In genomic region chr10:24713086-24713485, GRCh38 we compare ENCODE assay signal across 28 cellular contexts.
"Had no signal": no experiment of that assay in that cellular context is flagged by ENCODE, and none has a peak within 500 bp of the region (broad histone marks: within the 10 kb centered on the region; RNA-seq: fewer than 3 reads in every experiment).

No MANE protein-coding gene starts in this region.

- H3K36me3 ChIP-seq: ascending aorta, esophagus squamous epithelium, transverse colon, uterus had no signal

- H3K4me3 ChIP-seq: ascending aorta, esophagus squamous epithelium, psoas muscle, smooth muscle cell, testis, transverse colon, uterus had no signal

- H3K9ac ChIP-seq: parathyroid adenoma had no signal

- H3K27me3 ChIP-seq: ascending aorta, esophagus squamous epithelium, testis, transverse colon, uterus had no signal

- H3K9me3 Mint-ChIP-seq: activated CD4-positive, alpha-beta memory T cell treated with anti-CD3 and anti-CD28 coated beads for 36 hours; activated CD4-positive, alpha-beta T cell treated with anti-CD3 and anti-CD28 coated beads, Interleukin-2, amount 10 ng/mL, durations not matched to agents 24 days and 14 days; activated naive CD4-positive, alpha-beta T cell treated with anti-CD3 and anti-CD28 coated beads, Interleukin-2, amount 10 ng/mL, durations not matched to agents 7 days and 5 days; activated naive CD8-positive, alpha-beta T cell treated with anti-CD3 and anti-CD28 coated beads, Interleukin-2, amount 10 ng/mL, durations not matched to agents 7 days and 5 days; activated T-helper 1 cell treated with anti-CD3 and anti-CD28 coated beads, Interleukin-12 subunit alpha, Interleukin-12 subunit beta, Interleukin-2, Interleukin-4 antibody, amounts not matched to agents 30 ng/mL and 10 ng/mL and 1 ng/mL, durations not matched to agents 14 hours and 24 hours and 36 hours; naive B cell; nephron progenitor cell; stimulated activated memory B cell treated with anti-CD40 and anti-IgM and Interleukin-4, amounts not matched to agents 10 μg/mL and 1 μg/mL and 100 μg/mL, for 72 hours had no signal

- H3K9me3 ChIP-seq: ascending aorta, esophagus squamous epithelium, psoas muscle, testis, transverse colon, uterus had no signal

- H3K36me3 Mint-ChIP-seq: activated CD4-positive, alpha-beta memory T cell treated with anti-CD3 and anti-CD28 coated beads for 36 hours; activated naive CD4-positive, alpha-beta T cell treated with anti-CD3 and anti-CD28 coated beads, Interleukin-2, amount 10 ng/mL, durations not matched to agents 7 days and 5 days; naive B cell; stimulated activated memory B cell treated with anti-CD40 and anti-IgM and Interleukin-4, amounts not matched to agents 10 μg/mL and 1 μg/mL and 100 μg/mL, for 72 hours had no signal

- ATAC-seq: psoas muscle; stimulated activated memory B cell treated with anti-CD40 and anti-IgM and Interleukin-4, amounts not matched to agents 10 μg/mL and 1 μg/mL and 100 μg/mL, for 72 hours; T-helper 17 cell had no signal

- H3K4me2 ChIP-seq: smooth muscle cell had no signal

- H3K4me1 Mint-ChIP-seq: nephron progenitor cell had no signal

- FAIRE-seq: islet of Langerhans had no signal

- H2AFZ ChIP-seq: parathyroid adenoma had no signal

- H3K4me3 Mint-ChIP-seq: activated CD4-positive, alpha-beta memory T cell treated with anti-CD3 and anti-CD28 coated beads for 36 hours; activated CD4-positive, alpha-beta T cell treated with anti-CD3 and anti-CD28 coated beads, Interleukin-2, amount 10 ng/mL, durations not matched to agents 24 days and 14 days; activated naive CD4-positive, alpha-beta T cell treated with anti-CD3 and anti-CD28 coated beads, Interleukin-2, amount 10 ng/mL, durations not matched to agents 7 days and 5 days; activated naive CD8-positive, alpha-beta T cell treated with anti-CD3 and anti-CD28 coated beads, Interleukin-2, amount 10 ng/mL, durations not matched to agents 7 days and 5 days; activated T-helper 1 cell treated with anti-CD3 and anti-CD28 coated beads, Interleukin-12 subunit alpha, Interleukin-12 subunit beta, Interleukin-2, Interleukin-4 antibody, amounts not matched to agents 30 ng/mL and 10 ng/mL and 1 ng/mL, durations not matched to agents 14 hours and 24 hours and 36 hours; naive B cell; nephron progenitor cell; stimulated activated memory B cell treated with anti-CD40 and anti-IgM and Interleukin-4, amounts not matched to agents 10 μg/mL and 1 μg/mL and 100 μg/mL, for 72 hours; T-helper 17 cell had no signal

- DNase-seq: activated CD4-positive, alpha-beta memory T cell treated with anti-CD3 and anti-CD28 coated beads for 36 hours; activated CD4-positive, alpha-beta T cell treated with anti-CD3 and anti-CD28 coated beads, Interleukin-2, amount 10 ng/mL, durations not matched to agents 24 days and 14 days; activated CD4-positive, CD25-positive, alpha-beta regulatory T cell treated with anti-CD3 and anti-CD28 coated beads, Interleukin-2, amount 50 U/mL, for 72 hours; activated CD8-positive, alpha-beta memory T cell treated with anti-CD3 and anti-CD28 coated beads, Interleukin-2, amount 50 U/mL, for 4 hours; activated effector memory CD4-positive, alpha-beta T cell treated with anti-CD3 and anti-CD28 coated beads, Interleukin-2, amount 50 U/mL, for 16 hours; activated naive CD4-positive, alpha-beta T cell treated with anti-CD3 and anti-CD28 coated beads, Interleukin-2, amount 10 ng/mL, durations not matched to agents 7 days and 5 days; activated naive CD8-positive, alpha-beta T cell treated with anti-CD3 and anti-CD28 coated beads, Interleukin-2, amount 10 ng/mL, durations not matched to agents 7 days and 5 days; activated T-cell treated with anti-CD3 and anti-CD28 coated beads, Interleukin-2, amount 50 U/mL, for 1 hour; central memory CD4-positive, alpha-beta T cell; esophagus squamous epithelium; foreskin melanocyte; mammary epithelial cell; naive B cell; nephron progenitor cell; psoas muscle; stimulated activated CD4-positive, alpha-beta T cell treated with anti-CD3 and anti-CD28 coated beads, Interleukin-1b, Interleukin-23, amount 100 ng/mL, for 48 hours; stimulated activated CD4-positive, alpha-beta T cell treated with anti-CD3 and anti-CD28 coated beads, Interleukin-4, amount 100 ng/mL, for 4 hours; stimulated activated CD8-positive, alpha-beta memory T cell treated with anti-CD3 and anti-CD28 coated beads, Interleukin-4, amount 100 ng/mL, for 48 hours; T-helper 17 cell; testis; transverse colon; uterus had no signal

- H3K27ac ChIP-seq: ascending aorta, esophagus squamous epithelium, parathyroid adenoma, psoas muscle, testis, transverse colon, uterus had no signal

- H3K27ac Mint-ChIP-seq: activated CD4-positive, alpha-beta memory T cell treated with anti-CD3 and anti-CD28 coated beads for 36 hours; activated CD4-positive, alpha-beta T cell treated with anti-CD3 and anti-CD28 coated beads, Interleukin-2, amount 10 ng/mL, durations not matched to agents 24 days and 14 days; activated naive CD4-positive, alpha-beta T cell treated with anti-CD3 and anti-CD28 coated beads, Interleukin-2, amount 10 ng/mL, durations not matched to agents 7 days and 5 days; activated naive CD8-positive, alpha-beta T cell treated with anti-CD3 and anti-CD28 coated beads, Interleukin-2, amount 10 ng/mL, durations not matched to agents 7 days and 5 days; activated T-helper 1 cell treated with anti-CD3 and anti-CD28 coated beads, Interleukin-12 subunit alpha, Interleukin-12 subunit beta, Interleukin-2, Interleukin-4 antibody, amounts not matched to agents 30 ng/mL and 10 ng/mL and 1 ng/mL, durations not matched to agents 14 hours and 24 hours and 36 hours; naive B cell; nephron progenitor cell; stimulated activated memory B cell treated with anti-CD40 and anti-IgM and Interleukin-4, amounts not matched to agents 10 μg/mL and 1 μg/mL and 100 μg/mL, for 72 hours; T-helper 17 cell had no signal

- H3K27me3 Mint-ChIP-seq: activated CD4-positive, alpha-beta memory T cell treated with anti-CD3 and anti-CD28 coated beads for 36 hours; activated CD4-positive, alpha-beta T cell treated with anti-CD3 and anti-CD28 coated beads, Interleukin-2, amount 10 ng/mL, durations not matched to agents 24 days and 14 days; activated naive CD4-positive, alpha-beta T cell treated with anti-CD3 and anti-CD28 coated beads, Interleukin-2, amount 10 ng/mL, durations not matched to agents 7 days and 5 days; activated naive CD8-positive, alpha-beta T cell treated with anti-CD3 and anti-CD28 coated beads, Interleukin-2, amount 10 ng/mL, durations not matched to agents 7 days and 5 days; stimulated activated memory B cell treated with anti-CD40 and anti-IgM and Interleukin-4, amounts not matched to agents 10 μg/mL and 1 μg/mL and 100 μg/mL, for 72 hours; T-helper 17 cell had no signal
